8 cellular contexts compared by ENCODE assay signal in genomic region chr17:67963145-67963572, GRCh38. TPM values are rescaled to one million over a fixed set of nuclear protein-coding genes. Genes with fewer than 3 reads are reported as not detected.
DNase-seq lines count a peak whose midpoint lies in the region; FAIRE-seq and TF ChIP-seq lines count a peak whose summit lies in the region.
"Not testable (repeated sequence)": the region's sequence is repeated elsewhere in the genome, so short reads cannot be mapped to it uniquely, and the experiment has no call there.

No MANE protein-coding gene starts in this region.

- TF ChIP-seq POLR2A in spleen (IDR thresholded peaks at IDR 0.05): not testable (repeated sequence)

- not testable (repeated sequence) for H3K4me1 ChIP-seq in KMS-11 (ENCODE audit: low read depth, poor library complexity, severe bottlenecking); spleen

- H3K36me3 ChIP-seq in KMS-11 (ENCODE audit: insufficient read depth): not testable (repeated sequence)
- peaks cover 0 to 90% (median 59%) of the 10 kb centered on the region in 6 donors for H3K36me3 ChIP-seq in spleen

- not testable (repeated sequence) for H4K20me1 ChIP-seq in KMS-11 (ENCODE audit: insufficient read depth)

- FAIRE-seq in A204.1 (lab: Jason Lieb, UNC) (peak; percentile 94), GM18507 (lab: Jason Lieb, UNC) (peak; percentile 36), islet of Langerhans (lab: Jason Lieb, UNC) (peak; percentile 56)

- H3K9me3 ChIP-seq in spleen: not testable (repeated sequence)

- H3K27me3 ChIP-seq in KMS-11 (ENCODE audit: insufficient read depth, low read depth); spleen (replicated peaks in 1 of 7): not testable (repeated sequence)

- H3K9ac ChIP-seq in KMS-11: not testable (repeated sequence)

- H3K4me3 ChIP-seq in KMS-11 (IDR thresholded peaks at IDR 0.05; ENCODE audit: insufficient read depth, low read depth, low read length); spleen: not testable (repeated sequence)

- peak; percentile 64; the same call in 1 of the 2 replicates for TF ChIP-seq CTCF in KMS-11 (conservative IDR thresholded peaks at IDR 0.05; ENCODE audit: low read depth, low read length)
- TF ChIP-seq CTCF in spleen (IDR thresholded peaks at IDR 0.05 in 8 of 11, conservative IDR thresholded peaks at IDR 0.05 in 3 of 11): peak; percentile 37 to 81 (median 71)

- peak overlapping the region; percentile 60 for H3K27ac ChIP-seq in KMS-11
- not testable (repeated sequence) for H3K27ac ChIP-seq in caudate nucleus (ENCODE audit: low read depth, low read length); spleen

- not testable (repeated sequence) for H3K4me2 ChIP-seq in KMS-11

- not testable (repeated sequence) for H3K79me2 ChIP-seq in KMS-11 (ENCODE audit: insufficient read depth, low read depth)

- not testable (repeated sequence) for H2AFZ ChIP-seq in KMS-11 (ENCODE audit: low read depth)

- WGBS in spleen, 5 donors: 0% methylated on average over 1 of the region's 1 CpG

- intact Hi-C loops in spleen (cut with DNase I; ENCODE audit: low total_unique reads): not testable (repeated sequence)

- DNase-seq in GM18507 (ENCODE audit: extremely low spot score, insufficient read length, low read depth); spleen: not testable (repeated sequence)
- DNase-seq in NOMO-1 treated with dmso at 0.1 percent for 144 hours (lab: John Stamatoyannopoulos, UW; ENCODE audit: unreplicated experiment): peak; percentile 4
- DNase-seq in activated CD4-positive, alpha-beta T cell treated with anti-CD3 and anti-CD28 coated beads, Interleukin-2, amount 50 U/mL, for 24 hours (ENCODE audit: low read depth in 1 of 2, low spot score in 1 of 2): peak; percentile 27 to 73
- DNase-seq in caudate nucleus (lab: John Stamatoyannopoulos, UW): peak in 42 of 61 donors; percentile 3 to 86 (median 37)

RNA-seq across cellular contexts. Expression of gene C17orf58, which starts 33.1 kb away (rescaled TPM):
- total RNA-seq in spleen: 1 to 10 TPM; 2.5 to 9.3 (median 6.5) TPM
- polyA plus RNA-seq in spleen: 1 to 10 TPM; 4.7 to 8.2 (median 6.7) TPM
